In genomic region chr12:12784911-12785814, GRCh38 we compare ENCODE assay signal across 8 cellular contexts. TPM values are rescaled to one million over a fixed set of nuclear protein-coding genes. Genes with fewer than 3 reads are reported as not detected.
DNase-seq lines count a peak whose midpoint lies in the region; ATAC-seq and TF ChIP-seq lines count a peak whose summit lies in the region.

APOLD1 (plus strand) TSS chr12:12785659; CDS start chr12:12785692, 33 bp downstream.

- H3K36me3 Mint-ChIP-seq in mesothelial cell of epicardium: no peaks in the 10 kb centered on the region

- no peaks in the 10 kb centered on the region for H3K36me3 ChIP-seq in BE2C
- no peaks in the 10 kb centered on the region for H3K36me3 ChIP-seq in vagina

- no peaks in the 10 kb centered on the region for H3K27me3 Mint-ChIP-seq in mesothelial cell of epicardium (ENCODE audit: low read depth)

- no peaks in the 10 kb centered on the region for H3K27me3 ChIP-seq in BE2C
- H3K27me3 ChIP-seq in dorsolateral prefrontal cortex: no peaks in the 10 kb centered on the region
- H3K27me3 ChIP-seq in vagina: no peaks in the 10 kb centered on the region

- DNase-seq in BE2C: no peak
- peak; percentile 64 for DNase-seq in NCI-H2227 (lab: John Stamatoyannopoulos, UW; ENCODE audit: unreplicated experiment)
- DNase-seq in dorsolateral prefrontal cortex: no peak
- no peak for DNase-seq in mesothelial cell of epicardium (ENCODE audit: low spot score in 2 of 2, unreplicated experiment in 2 of 2)
- peak in 1 of 2 donors; percentile 93 for DNase-seq in vagina (ENCODE audit: extremely low spot score in 2 of 2)
- no peak for DNase-seq in DMS153 treated with DMSO at 0.1 percent for 48 hours (lab: John Stamatoyannopoulos, UW; ENCODE audit: unreplicated experiment)
- DNase-seq in germinal center (ENCODE audit: low spot score): no peak

- peak within 1 kb of the TSS; percentile 56 for H3K4me3 Mint-ChIP-seq in mesothelial cell of epicardium

- H3K9me3 ChIP-seq in BE2C (no peaks in the 10 kb centered on the region), vagina (no peaks in the 10 kb centered on the region)

- peak in 1 of 2 donors; percentile 68 for TF ChIP-seq POLR2A in vagina (IDR thresholded peaks at IDR 0.05)

- H3K4me1 Mint-ChIP-seq in mesothelial cell of epicardium: peaks cover 19% of the 10 kb centered on the region

- H3K4me3 ChIP-seq in BE2C (ENCODE audit: low read depth, low read length) (peak within 1 kb of the TSS; percentile 64), dorsolateral prefrontal cortex (peak within 1 kb of the TSS; percentile 47 to 92 (median 81)), vagina (peak within 1 kb of the TSS; percentile 68 to 72)

- no peak for TF ChIP-seq CTCF in BE2C (IDR thresholded peaks at IDR 0.05; ENCODE audit: low read depth, low read length)
- TF ChIP-seq CTCF in dorsolateral prefrontal cortex (IDR thresholded peaks at IDR 0.05 in 54 of 56, conservative IDR thresholded peaks at IDR 0.05 in 2 of 56; ENCODE audit: low read depth in 1 of 56, partially characterized antibody in 56 of 56): no peak
- TF ChIP-seq CTCF in mesothelial cell of epicardium (IDR thresholded peaks at IDR 0.05; ENCODE audit: unreplicated experiment): no peak
- no peak for TF ChIP-seq CTCF in vagina (IDR thresholded peaks at IDR 0.05)

- peak within 1 kb of the TSS; percentile 34 for H3K27ac Mint-ChIP-seq in mesothelial cell of epicardium

- H3K9me3 Mint-ChIP-seq in mesothelial cell of epicardium: no peaks in the 10 kb centered on the region

- H3K4me1 ChIP-seq in BE2C (peaks cover 9% of the 10 kb centered on the region), vagina (peaks cover 21% of the 10 kb centered on the region)

- intact Hi-C loops in dorsolateral prefrontal cortex (cut with DNase I) (loop anchor here (5.0 kb wide), 2 partner anchors 58 to 68 kb away; partner anchors contain the start of gene CDKN1B (in 1 of the 2)), vagina (cut with DNase I) (no loop called here)

- peak within 1 kb of the TSS; percentile 83 to 100 (median 97) for H3K27ac ChIP-seq in dorsolateral prefrontal cortex
- H3K27ac ChIP-seq in vagina: peak within 1 kb of the TSS; percentile 97

- no peak for ATAC-seq in HG03565 (IDR thresholded peaks at IDR 0.05; ENCODE audit: unreplicated experiment)

RNA-seq across cellular contexts. Expression of gene APOLD1, which starts in this region (rescaled TPM):
- polyA plus RNA-seq in BE2C (2012; ENCODE audit: insufficient read depth, insufficient read length, low read depth): 3.2 TPM
- 100 to 1,000 TPM in 1 of 120 experiments, 10 to 100 TPM in 117, 1 to 10 TPM in 2; 8.2 to 102 (median 37.2) TPM for total RNA-seq in dorsolateral prefrontal cortex
- total RNA-seq in mesothelial cell of epicardium: 3.0 to 5.1 TPM (median 3.9 TPM) in 3 replicates
- 127 TPM for total RNA-seq in vagina
